Comparison of ENCODE assay signal across 10 cellular contexts in the genomic region with DNA sequence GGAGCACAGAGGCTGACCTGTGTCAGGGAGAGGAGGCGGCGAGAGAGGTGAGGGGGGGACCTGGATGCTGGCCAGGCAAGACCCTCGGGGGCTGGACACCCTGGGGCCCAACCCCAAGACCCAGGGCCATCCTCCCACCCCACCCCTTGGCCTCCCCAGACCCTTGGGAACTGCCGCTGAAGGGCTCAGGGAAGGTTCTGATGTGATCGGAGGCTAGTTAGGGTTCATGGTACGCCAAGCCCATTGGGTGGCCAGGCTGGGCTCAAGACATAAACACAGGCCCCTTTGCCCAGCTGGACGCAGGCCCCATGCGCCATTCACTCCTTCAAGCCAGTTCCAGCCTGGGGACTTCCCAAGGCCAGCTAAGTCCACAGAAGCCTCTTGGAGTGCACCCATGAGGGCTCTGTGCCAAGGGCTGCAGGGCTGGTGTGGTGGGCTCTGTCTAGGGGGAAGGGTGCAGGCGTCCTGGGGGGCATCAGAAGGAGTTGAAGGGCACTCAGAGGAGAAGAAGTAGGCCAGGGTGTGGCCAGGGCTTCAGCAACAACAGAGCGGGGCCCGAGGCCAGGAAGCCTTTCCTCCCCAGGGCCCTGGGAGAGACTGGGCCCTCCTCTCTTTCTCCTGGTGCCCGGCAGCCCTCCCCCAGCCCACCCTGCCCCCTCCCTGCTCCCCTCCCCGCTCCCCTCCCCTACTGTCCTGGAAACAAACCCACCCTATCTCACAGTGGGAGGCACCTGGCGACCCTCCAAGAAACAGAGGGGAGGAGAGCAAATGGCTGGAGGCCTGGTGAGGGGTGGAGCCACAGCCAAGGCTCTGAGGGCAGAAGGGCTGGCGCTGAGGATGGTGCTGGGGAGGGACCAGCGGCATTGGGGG. TPM values are rescaled to one million over a fixed set of nuclear protein-coding genes. Genes with fewer than 3 reads are reported as not detected.
DNase-seq lines count a peak whose midpoint lies in the region; ATAC-seq and TF ChIP-seq lines count a peak whose summit lies in the region.
"Had no signal": no experiment of that assay in that cellular context is flagged by ENCODE, and none has a peak within 500 bp of the region (broad histone marks: within the 10 kb centered on the region; RNA-seq: fewer than 3 reads in every experiment).

No MANE protein-coding gene starts in this region.

- peaks cover 8% of the 10 kb centered on the region for H3K4me1 ChIP-seq in prostate gland (replicated peaks)

- no peak for ATAC-seq in GM21526 (IDR thresholded peaks at IDR 0.05; ENCODE audit: low FRiP score, unreplicated experiment)

- H3K27ac ChIP-seq in prostate gland, result peak overlapping the region; percentile 62 to 68

- no peaks in the 10 kb centered on the region for H3K36me3 ChIP-seq in prostate gland

- peak; percentile 34 for DNase-seq in DMS 273 treated with DMSO at 0.1 percent for 48 hours (lab: John Stamatoyannopoulos, UW)
- peak; percentile 53 for DNase-seq in OCI-M1 (lab: John Stamatoyannopoulos, UW)
- DNase-seq in globus pallidus (ENCODE audit: low spot score), result peak; percentile 80
- DNase-seq in prostate gland (ENCODE audit: low spot score), result peak; percentile 71
- no peak for DNase-seq in SKM-1 treated with dmso at 0.1 percent for 144 hours (lab: John Stamatoyannopoulos, UW; ENCODE audit: unreplicated experiment)
- no peak for DNase-seq in KBM-7
- DNase-seq in stimulated activated CD4-positive, alpha-beta T cell treated with anti-CD3 and anti-CD28 coated beads, Interleukin-4, amount 100 ng/mL, for 1 hour, result no peak
- DNase-seq: activated T-cell treated with anti-CD3 and anti-CD28 coated beads, Interleukin-2, amount 50 U/mL, for 24 hours had no signal

- intact Hi-C loops in prostate gland (cut with DNase I), result loop anchor here (5.0 kb wide), 1 partner anchor 213 kb away; no protein-coding TSS in a partner anchor

- no peak overlapping the region for H3K4me3 ChIP-seq in prostate gland

- no peaks in the 10 kb centered on the region for H3K9me3 ChIP-seq in prostate gland

- H3K27me3 ChIP-seq in prostate gland (replicated peaks; ENCODE audit: insufficient read depth), result no peaks in the 10 kb centered on the region

- in situ Hi-C loops in KBM-7 (cut with MboI; ENCODE audit: low pct_unique_long_range_greater_than_20kb, low sequenced_read_pairs), result no loop called here

- no peak for TF ChIP-seq CTCF in prostate gland (IDR thresholded peaks at IDR 0.05)

- WGBS in prostate gland, result 24% methylated on average over 16 of the region's 16 CpGs

- TF ChIP-seq POLR2A in prostate gland (IDR thresholded peaks at IDR 0.05), result peak; percentile 37

RNA-seq across cellular contexts. Expression of a gene that starts 12.9 kb away (rescaled TPM):
- total RNA-seq in prostate gland, result not detected
- total RNA-seq: pulmonary artery endothelial cell had no signal

RNA-seq across cellular contexts. Expression of a gene that starts 13.0 kb away (rescaled TPM):
- under 1 TPM in 1 of 2 donors, not detected in 1; 0.85 TPM for total RNA-seq in prostate gland
- total RNA-seq: pulmonary artery endothelial cell had no signal

RNA-seq across cellular contexts. Expression of a gene that starts 44.4 kb away (rescaled TPM):
- total RNA-seq in prostate gland, result 1 to 10 TPM; 3.9 to 7.9 TPM
- total RNA-seq: pulmonary artery endothelial cell had no signal

Comparison
In these comparisons a context has a peak if more than half of its experiments do, and no peak if none do; other contexts are left out.
1. DNase-seq: peak in DMS 273 treated with DMSO at 0.1 percent for 48 hours (single experiment), OCI-M1 (single experiment), globus pallidus (single experiment) and prostate gland (single experiment); none in SKM-1 treated with dmso at 0.1 percent for 144 hours (single experiment), KBM-7 (single experiment) and stimulated activated CD4-positive, alpha-beta T cell treated with anti-CD3 and anti-CD28 coated beads, Interleukin-4, amount 100 ng/mL, for 1 hour (single experiment).